In the genomic region with DNA sequence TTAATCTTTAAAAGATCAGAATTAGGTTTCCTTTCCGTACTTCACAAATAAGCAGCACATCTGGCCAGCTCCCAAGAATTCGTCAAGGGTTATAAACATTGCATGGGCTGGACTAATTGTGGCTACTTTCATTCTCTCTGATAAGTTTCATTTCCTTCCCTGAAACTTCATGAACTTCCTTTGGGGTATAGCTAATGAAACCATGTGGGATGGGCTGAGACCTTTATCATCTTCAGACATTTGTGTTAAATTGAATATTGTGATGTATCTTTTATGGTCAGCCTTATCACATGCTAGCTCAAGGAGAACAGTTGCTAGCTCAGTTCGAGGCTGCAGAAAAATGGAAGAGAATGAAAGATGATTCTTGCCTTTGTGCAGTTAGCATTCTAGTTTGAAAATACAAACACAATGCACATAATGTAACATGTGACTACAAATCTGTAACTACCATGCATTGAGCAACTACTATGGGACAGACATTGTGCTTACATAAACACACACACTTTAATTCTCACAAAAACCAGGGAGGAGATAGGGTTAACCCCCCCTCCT, we compare ENCODE assay signal across 9 cellular contexts. TPM values are rescaled to one million over a fixed set of nuclear protein-coding genes. Genes with fewer than 3 reads are reported as not detected.
DNase-seq lines count a peak whose midpoint lies in the region; ATAC-seq and TF ChIP-seq lines count a peak whose summit lies in the region.
"Had no signal": no experiment of that assay in that cellular context is flagged by ENCODE, and none has a peak within 500 bp of the region (broad histone marks: within the 10 kb centered on the region; RNA-seq: fewer than 3 reads in every experiment).

No MANE protein-coding gene starts in this region.

- H2AFZ ChIP-seq in Loucy (ENCODE audit: low read length) (peak overlapping the region; percentile 23; the same call in 1 of the 2 replicates), osteoblast (ENCODE audit: low read length) (peak overlapping the region; percentile 75)

- H3K79me2 ChIP-seq in Loucy (ENCODE audit: insufficient read depth, low read length) = no peaks in the 10 kb centered on the region
- no peaks in the 10 kb centered on the region for H3K79me2 ChIP-seq in osteoblast (ENCODE audit: insufficient read depth, low read length)

- H3K4me2 ChIP-seq in Loucy (ENCODE audit: low read depth, low read length, poor library complexity, severe bottlenecking) (peak overlapping the region; percentile 79), osteoblast (ENCODE audit: insufficient read depth, low read length) (peak overlapping the region; percentile 80)

- peak overlapping the region; percentile 73 for H3K9ac ChIP-seq in Loucy (ENCODE audit: low read depth, low read length, poor library complexity, severe bottlenecking)

- no peaks in the 10 kb centered on the region for H3K9me2 ChIP-seq in Loucy (replicated peaks; ENCODE audit: low read depth, low read length)

- peak; percentile 51 for ATAC-seq in GM19438 (IDR thresholded peaks at IDR 0.05; ENCODE audit: low read depth, unreplicated experiment)

- DNase-seq in BJ (ENCODE audit: low read depth) (peak; percentile 24), choroid plexus epithelial cell (ENCODE audit: low read depth) (peak; percentile 83), osteoblast (ENCODE audit: insufficient read length, low spot score, missing footprints) (no peak), RKO (ENCODE audit: low spot score) (no peak), SW480 (ENCODE audit: low spot score) (no peak)
- DNase-seq in stimulated activated CD4-positive, alpha-beta T cell treated with anti-CD3 and anti-CD28 coated beads, Interleukin-1b, Interleukin-23, amount 100 ng/mL, for 48 hours = no peak

- H3K27me3 ChIP-seq in BJ (ENCODE audit: control insufficient read depth, insufficient read depth, low read length) (no peaks in the 10 kb centered on the region), Loucy (ENCODE audit: insufficient read depth, low read length, poor library complexity, severe bottlenecking) (no peaks in the 10 kb centered on the region), osteoblast (ENCODE audit: insufficient read depth, low read length) (peaks cover 10% of the 10 kb centered on the region)

- H4K20me1 ChIP-seq in Loucy (ENCODE audit: insufficient read depth, low read length, poor library complexity, severe bottlenecking) = no peaks in the 10 kb centered on the region
- no peaks in the 10 kb centered on the region for H4K20me1 ChIP-seq in osteoblast (ENCODE audit: insufficient read depth, low read length)

- H3F3A ChIP-seq in Loucy (ENCODE audit: low read depth) = peaks cover 6% of the 10 kb centered on the region; the same call in 1 of the 2 replicates

- H3K4me1 ChIP-seq in Loucy (ENCODE audit: insufficient read depth, low read length, poor library complexity, severe bottlenecking) (peaks cover 30% of the 10 kb centered on the region), osteoblast (ENCODE audit: insufficient read depth, low read length) (peaks cover 15% of the 10 kb centered on the region)

- no peaks in the 10 kb centered on the region for H3K9me3 ChIP-seq in Loucy (ENCODE audit: insufficient read depth, low read depth, low read length)
- H3K9me3 ChIP-seq in osteoblast (ENCODE audit: low read depth, low read length) = no peaks in the 10 kb centered on the region

- H3K4me3 ChIP-seq in BJ (ENCODE audit: low read depth, low read length) (0 out of 2 replicates have a peak overlapping the region, but pooled peaks have one; percentile 4), Loucy (ENCODE audit: low read length, poor library complexity, severe bottlenecking) (peak overlapping the region; percentile 76), choroid plexus epithelial cell (ENCODE audit: low read depth, low read length) (peak overlapping the region; percentile 33), osteoblast (ENCODE audit: insufficient read depth, low read length) (peak overlapping the region; percentile 58)

- CTCF ChIA-PET in BJ (lab: Yijun Ruan, JAX) = interaction anchor here (0.6 to 1.3 kb wide), 4 partner anchors 9 to 173 kb away, joined by 3 to 4 read pairs (median 3); no protein-coding TSS in a partner anchor

- H3K27ac ChIP-seq in osteoblast (ENCODE audit: low read depth, low read length) = no peak overlapping the region
- H3K27ac ChIP-seq: HL-60 had no signal

- TF ChIP-seq CTCF in BJ (IDR thresholded peaks at IDR 0.05; ENCODE audit: insufficient read depth, low read depth, low read length) (no peak), Loucy (conservative IDR thresholded peaks at IDR 0.05; ENCODE audit: low read length) (no peak), choroid plexus epithelial cell (conservative IDR thresholded peaks at IDR 0.05; ENCODE audit: low read depth, low read length) (no peak), osteoblast (IDR thresholded peaks at IDR 0.05; ENCODE audit: extremely low read depth, low read depth, low read length) (no peak)

- POLR2A ChIA-PET in BJ (lab: Charles Lee) = no interaction called here

- H3K36me3 ChIP-seq in BJ (ENCODE audit: control insufficient read depth, insufficient read depth, low read length) (no peaks in the 10 kb centered on the region), Loucy (ENCODE audit: insufficient read depth, low read length) (no peaks in the 10 kb centered on the region), osteoblast (ENCODE audit: insufficient read depth, low read length) (no peaks in the 10 kb centered on the region)

RNA-seq across cellular contexts. Expression of gene GMPR, which starts 1.7 kb away (rescaled TPM):
- polyA plus RNA-seq in BJ (2011; rRNA removed) = 7.3 and 8.3 TPM in 2 replicates
- 5.4 and 7.4 TPM in 2 replicates for polyA minus RNA-seq in BJ (2011; rRNA and poly(A)+ RNA removed)
- total RNA-seq in osteoblast = 6.5 and 7.4 TPM in 2 replicates

Comparison
In these comparisons a context has a peak if more than half of its experiments do, and no peak if none do; other contexts are left out.
1. DNase-seq: peak in BJ (single experiment) and choroid plexus epithelial cell (single experiment); none in osteoblast (single experiment), stimulated activated CD4-positive, alpha-beta T cell treated with anti-CD3 and anti-CD28 coated beads, Interleukin-1b, Interleukin-23, amount 100 ng/mL, for 48 hours (single experiment), RKO (single experiment) and SW480 (single experiment).
2. H3K4me3 ChIP-seq: peak in every context shown above with its lines; median percentile 76 in Loucy; 58 in osteoblast; 33 in choroid plexus epithelial cell; 4 in BJ.